ENCODE assay signal across 1 cellular context in the genomic region with DNA sequence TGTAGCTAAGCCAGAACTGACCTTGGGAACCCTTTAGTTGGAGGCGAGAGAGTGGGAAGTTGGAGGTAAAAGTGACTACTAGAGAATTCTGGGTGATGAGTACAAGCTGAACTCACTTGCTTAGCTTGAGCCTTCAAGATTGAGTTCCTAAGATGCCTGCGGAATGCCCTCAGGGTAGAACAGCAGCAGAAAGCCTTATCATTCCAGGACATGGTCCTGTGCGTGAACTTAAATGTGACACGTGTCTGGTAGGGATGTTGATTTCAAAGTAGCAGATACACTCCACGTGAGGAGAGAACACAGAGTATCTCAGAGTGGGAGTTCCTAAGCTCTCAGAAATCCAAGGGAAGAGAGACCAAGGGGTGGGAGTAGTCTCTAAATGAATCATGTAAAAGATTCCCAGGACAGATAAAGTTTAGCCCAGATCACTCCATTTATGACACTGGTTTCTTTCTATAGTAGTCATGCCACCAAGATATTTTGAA.
TF ChIP-seq lines count a peak whose summit lies in the region.

No MANE protein-coding gene starts in this region.

TF ChIP-seq in K562, 482 proteins besides CTCF, POLR2A, EP300 and RAD21 (continued from another document and continues in another):
- TF ChIP-seq MGA (IDR thresholded peaks at IDR 0.05) (peak; percentile 78), FOSL1 (tag; conservative IDR thresholded peaks at IDR 0.05) (peak; percentile 88), RFX7 (CRISPR knock-in tag; IDR thresholded peaks at IDR 0.05) (no peak), KDM1A (IDR thresholded peaks at IDR 0.05) (peak; percentile 42 to 47; a peak in 2 of 4 replicates), JUND (IDR thresholded peaks at IDR 0.05; ENCODE audit: borderline replicate concordance, low read depth, low read length) (peak; percentile 80; the same call in 1 of the 2 replicates), JUND (tag; IDR thresholded peaks at IDR 0.05; ENCODE audit: borderline replicate concordance, low read depth, low read length) (peak; percentile 58; the same call in 1 of the 3 replicates), SAFB2 (IDR thresholded peaks at IDR 0.05; ENCODE audit: borderline replicate concordance, low read depth, low read length, severe bottlenecking) (no peak), PTBP1 (IDR thresholded peaks at IDR 0.05; ENCODE audit: low read depth, low read length) (no peak), FOS (IDR thresholded peaks at IDR 0.05; ENCODE audit: extremely low read depth, insufficient read length) (peak; percentile 21), ZBTB49 (CRISPR knock-in tag; IDR thresholded peaks at IDR 0.05; ENCODE audit: borderline replicate concordance) (no peak), RFX1 (IDR thresholded peaks at IDR 0.05) (peak; percentile 13; the same call in 1 of the 2 replicates), ARID1B (IDR thresholded peaks at IDR 0.05) (peak; percentile 78), SRF (CRISPR knock-in tag; IDR thresholded peaks at IDR 0.05) (no peak), EP400 (IDR thresholded peaks at IDR 0.05) (peak; percentile 50; the same call in 1 of the 2 replicates), CCAR2 (IDR thresholded peaks at IDR 0.05; ENCODE audit: low read depth, low read length) (no peak), L3MBTL2 (IDR thresholded peaks at IDR 0.05) (peak; percentile 81), ZNF609 (CRISPR knock-in tag; IDR thresholded peaks at IDR 0.05; ENCODE audit: borderline replicate concordance) (no peak), ZNF561 (CRISPR knock-in tag; conservative IDR thresholded peaks at IDR 0.05) (no peak), POLR3G (IDR thresholded peaks at IDR 0.05; ENCODE audit: extremely low read depth, insufficient read length, insufficient replicate concordance) (no peak), JUN (IDR thresholded peaks at IDR 0.05; ENCODE audit: borderline replicate concordance, low read depth, low read length) (peak; percentile 67; the same call in 1 of the 2 replicates), JUN (CRISPR knock-in tag; IDR thresholded peaks at IDR 0.05; ENCODE audit: borderline replicate concordance) (no peak), KLF13 (tag; IDR thresholded peaks at IDR 0.05; ENCODE audit: borderline replicate concordance, low read depth) (0 out of 2 replicates have a peak, but pooled peaks have one; percentile 8), STAT5A (IDR thresholded peaks at IDR 0.05; ENCODE audit: borderline replicate concordance, low read length) (no peak), TCF7L2 (IDR thresholded peaks at IDR 0.05; ENCODE audit: low read depth, low read length) (no peak), MTF1 (CRISPR knock-in tag; IDR thresholded peaks at IDR 0.05; ENCODE audit: borderline replicate concordance) (no peak), HMG20B (CRISPR knock-in tag; IDR thresholded peaks at IDR 0.05) (no peak), CREM (IDR thresholded peaks at IDR 0.05; ENCODE audit: low read depth) (0 out of 2 replicates have a peak, but pooled peaks have one; percentile 36), MEIS2 (IDR thresholded peaks at IDR 0.05; ENCODE audit: partially characterized antibody) (peak; percentile 3), NFE2L1 (tag; IDR thresholded peaks at IDR 0.05; ENCODE audit: borderline replicate concordance, low read depth) (0 out of 2 replicates have a peak, but pooled peaks have one; percentile 9), CBFA2T2 (conservative IDR thresholded peaks at IDR 0.05) (peak; percentile 69), GABPB2 (CRISPR knock-in tag; conservative IDR thresholded peaks at IDR 0.05) (no peak), TSHZ1 (CRISPR knock-in tag; IDR thresholded peaks at IDR 0.05) (no peak)
